1 cellular context compared by ENCODE assay signal in the genomic region with DNA sequence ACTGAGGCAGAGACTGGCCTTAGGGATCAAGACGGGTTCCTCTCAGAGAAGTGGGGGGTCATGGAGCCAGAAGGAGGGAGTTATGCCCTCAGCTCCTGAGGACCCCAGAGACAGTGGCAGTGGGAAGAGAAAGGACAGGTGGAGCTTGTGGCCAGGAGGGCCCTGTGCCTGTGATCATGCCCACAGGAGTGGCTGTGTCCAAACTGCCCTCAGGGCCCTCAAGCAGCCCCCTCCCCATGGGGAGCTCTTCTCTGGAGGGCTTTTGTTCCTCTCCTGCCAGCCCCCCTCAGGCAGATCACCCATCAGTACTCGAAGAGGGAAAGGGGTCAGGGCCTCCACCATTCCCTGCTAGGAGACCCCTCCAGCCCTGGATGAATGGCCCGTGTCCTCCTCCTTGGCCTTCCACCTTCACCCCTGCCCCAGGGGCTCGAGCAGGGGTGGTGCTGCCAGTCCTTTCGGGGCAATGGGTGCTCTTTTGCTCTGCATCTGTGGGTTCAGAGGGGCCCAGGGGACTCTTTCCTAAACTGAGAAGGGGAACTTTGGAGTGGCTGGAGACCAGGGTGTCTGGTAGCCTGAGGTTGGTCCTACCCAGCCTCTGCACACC.
TF ChIP-seq lines count a peak whose summit lies in the region.

No MANE protein-coding gene starts in this region.

TF ChIP-seq in H1, 55 proteins besides CTCF, POLR2A, EP300 and RAD21:
- TF ChIP-seq BCL11A (IDR thresholded peaks at IDR 0.05; ENCODE audit: low read depth in 2 of 2, low read length in 2 of 2) (no peak), CHD1 (IDR thresholded peaks at IDR 0.05; ENCODE audit: low read depth, low read length) (no peak), BRCA1 (IDR thresholded peaks at IDR 0.05; ENCODE audit: low read depth, low read length) (no peak), POU5F1 (IDR thresholded peaks at IDR 0.05; ENCODE audit: low read depth, low read length) (no peak), YY1 (IDR thresholded peaks at IDR 0.05; ENCODE audit: low read depth, low read length) (no peak), BACH1 (IDR thresholded peaks at IDR 0.05; ENCODE audit: low read length) (no peak), NRF1 (IDR thresholded peaks at IDR 0.05; ENCODE audit: low read depth, low read length) (no peak), RFX5 (IDR thresholded peaks at IDR 0.05; ENCODE audit: borderline replicate concordance, low read depth, low read length) (no peak), HDAC2 (IDR thresholded peaks at IDR 0.05; ENCODE audit: borderline replicate concordance in 1 of 2, low read depth in 2 of 2, low read length in 2 of 2) (no peak), RNF2 (IDR thresholded peaks at IDR 0.05; ENCODE audit: borderline replicate concordance, low read depth, low read length, missing control alignments, poor library complexity, severe bottlenecking) (no peak), EZH2 (IDR thresholded peaks at IDR 0.05; ENCODE audit: low read depth, low read length, severe bottlenecking) (no peak), GABPA (IDR thresholded peaks at IDR 0.05; ENCODE audit: borderline replicate concordance, insufficient read depth, low read length) (no peak), EGR1 (IDR thresholded peaks at IDR 0.05; ENCODE audit: borderline replicate concordance, low read depth, low read length) (no peak), FOSL1 (IDR thresholded peaks at IDR 0.05; ENCODE audit: insufficient read depth, low read depth, low read length) (no peak), KDM1A (IDR thresholded peaks at IDR 0.05; ENCODE audit: borderline replicate concordance, low read length) (no peak)
- TF ChIP-seq, protein P1, sequence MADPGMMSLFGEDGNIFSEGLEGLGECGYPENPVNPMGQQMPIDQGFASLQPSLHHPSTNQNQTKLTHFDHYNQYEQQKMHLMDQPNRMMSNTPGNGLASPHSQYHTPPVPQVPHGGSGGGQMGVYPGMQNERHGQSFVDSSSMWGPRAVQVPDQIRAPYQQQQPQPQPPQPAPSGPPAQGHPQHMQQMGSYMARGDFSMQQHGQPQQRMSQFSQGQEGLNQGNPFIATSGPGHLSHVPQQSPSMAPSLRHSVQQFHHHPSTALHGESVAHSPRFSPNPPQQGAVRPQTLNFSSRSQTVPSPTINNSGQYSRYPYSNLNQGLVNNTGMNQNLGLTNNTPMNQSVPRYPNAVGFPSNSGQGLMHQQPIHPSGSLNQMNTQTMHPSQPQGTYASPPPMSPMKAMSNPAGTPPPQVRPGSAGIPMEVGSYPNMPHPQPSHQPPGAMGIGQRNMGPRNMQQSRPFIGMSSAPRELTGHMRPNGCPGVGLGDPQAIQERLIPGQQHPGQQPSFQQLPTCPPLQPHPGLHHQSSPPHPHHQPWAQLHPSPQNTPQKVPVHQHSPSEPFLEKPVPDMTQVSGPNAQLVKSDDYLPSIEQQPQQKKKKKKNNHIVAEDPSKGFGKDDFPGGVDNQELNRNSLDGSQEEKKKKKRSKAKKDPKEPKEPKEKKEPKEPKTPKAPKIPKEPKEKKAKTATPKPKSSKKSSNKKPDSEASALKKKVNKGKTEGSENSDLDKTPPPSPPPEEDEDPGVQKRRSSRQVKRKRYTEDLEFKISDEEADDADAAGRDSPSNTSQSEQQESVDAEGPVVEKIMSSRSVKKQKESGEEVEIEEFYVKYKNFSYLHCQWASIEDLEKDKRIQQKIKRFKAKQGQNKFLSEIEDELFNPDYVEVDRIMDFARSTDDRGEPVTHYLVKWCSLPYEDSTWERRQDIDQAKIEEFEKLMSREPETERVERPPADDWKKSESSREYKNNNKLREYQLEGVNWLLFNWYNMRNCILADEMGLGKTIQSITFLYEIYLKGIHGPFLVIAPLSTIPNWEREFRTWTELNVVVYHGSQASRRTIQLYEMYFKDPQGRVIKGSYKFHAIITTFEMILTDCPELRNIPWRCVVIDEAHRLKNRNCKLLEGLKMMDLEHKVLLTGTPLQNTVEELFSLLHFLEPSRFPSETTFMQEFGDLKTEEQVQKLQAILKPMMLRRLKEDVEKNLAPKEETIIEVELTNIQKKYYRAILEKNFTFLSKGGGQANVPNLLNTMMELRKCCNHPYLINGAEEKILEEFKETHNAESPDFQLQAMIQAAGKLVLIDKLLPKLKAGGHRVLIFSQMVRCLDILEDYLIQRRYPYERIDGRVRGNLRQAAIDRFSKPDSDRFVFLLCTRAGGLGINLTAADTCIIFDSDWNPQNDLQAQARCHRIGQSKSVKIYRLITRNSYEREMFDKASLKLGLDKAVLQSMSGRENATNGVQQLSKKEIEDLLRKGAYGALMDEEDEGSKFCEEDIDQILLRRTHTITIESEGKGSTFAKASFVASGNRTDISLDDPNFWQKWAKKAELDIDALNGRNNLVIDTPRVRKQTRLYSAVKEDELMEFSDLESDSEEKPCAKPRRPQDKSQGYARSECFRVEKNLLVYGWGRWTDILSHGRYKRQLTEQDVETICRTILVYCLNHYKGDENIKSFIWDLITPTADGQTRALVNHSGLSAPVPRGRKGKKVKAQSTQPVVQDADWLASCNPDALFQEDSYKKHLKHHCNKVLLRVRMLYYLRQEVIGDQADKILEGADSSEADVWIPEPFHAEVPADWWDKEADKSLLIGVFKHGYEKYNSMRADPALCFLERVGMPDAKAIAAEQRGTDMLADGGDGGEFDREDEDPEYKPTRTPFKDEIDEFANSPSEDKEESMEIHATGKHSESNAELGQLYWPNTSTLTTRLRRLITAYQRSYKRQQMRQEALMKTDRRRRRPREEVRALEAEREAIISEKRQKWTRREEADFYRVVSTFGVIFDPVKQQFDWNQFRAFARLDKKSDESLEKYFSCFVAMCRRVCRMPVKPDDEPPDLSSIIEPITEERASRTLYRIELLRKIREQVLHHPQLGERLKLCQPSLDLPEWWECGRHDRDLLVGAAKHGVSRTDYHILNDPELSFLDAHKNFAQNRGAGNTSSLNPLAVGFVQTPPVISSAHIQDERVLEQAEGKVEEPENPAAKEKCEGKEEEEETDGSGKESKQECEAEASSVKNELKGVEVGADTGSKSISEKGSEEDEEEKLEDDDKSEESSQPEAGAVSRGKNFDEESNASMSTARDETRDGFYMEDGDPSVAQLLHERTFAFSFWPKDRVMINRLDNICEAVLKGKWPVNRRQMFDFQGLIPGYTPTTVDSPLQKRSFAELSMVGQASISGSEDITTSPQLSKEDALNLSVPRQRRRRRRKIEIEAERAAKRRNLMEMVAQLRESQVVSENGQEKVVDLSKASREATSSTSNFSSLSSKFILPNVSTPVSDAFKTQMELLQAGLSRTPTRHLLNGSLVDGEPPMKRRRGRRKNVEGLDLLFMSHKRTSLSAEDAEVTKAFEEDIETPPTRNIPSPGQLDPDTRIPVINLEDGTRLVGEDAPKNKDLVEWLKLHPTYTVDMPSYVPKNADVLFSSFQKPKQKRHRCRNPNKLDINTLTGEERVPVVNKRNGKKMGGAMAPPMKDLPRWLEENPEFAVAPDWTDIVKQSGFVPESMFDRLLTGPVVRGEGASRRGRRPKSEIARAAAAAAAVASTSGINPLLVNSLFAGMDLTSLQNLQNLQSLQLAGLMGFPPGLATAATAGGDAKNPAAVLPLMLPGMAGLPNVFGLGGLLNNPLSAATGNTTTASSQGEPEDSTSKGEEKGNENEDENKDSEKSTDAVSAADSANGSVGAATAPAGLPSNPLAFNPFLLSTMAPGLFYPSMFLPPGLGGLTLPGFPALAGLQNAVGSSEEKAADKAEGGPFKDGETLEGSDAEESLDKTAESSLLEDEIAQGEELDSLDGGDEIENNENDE (IDR thresholded peaks at IDR 0.05; ENCODE audit: insufficient replicate concordance, low read length) = no peak
- TF ChIP-seq, protein P2, sequence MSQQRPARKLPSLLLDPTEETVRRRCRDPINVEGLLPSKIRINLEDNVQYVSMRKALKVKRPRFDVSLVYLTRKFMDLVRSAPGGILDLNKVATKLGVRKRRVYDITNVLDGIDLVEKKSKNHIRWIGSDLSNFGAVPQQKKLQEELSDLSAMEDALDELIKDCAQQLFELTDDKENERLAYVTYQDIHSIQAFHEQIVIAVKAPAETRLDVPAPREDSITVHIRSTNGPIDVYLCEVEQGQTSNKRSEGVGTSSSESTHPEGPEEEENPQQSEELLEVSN (IDR thresholded peaks at IDR 0.05) = no peak
TF ChIP-seq in H1: peak in this region for 0.
